8 cellular contexts compared by ENCODE assay signal in the genomic region with DNA sequence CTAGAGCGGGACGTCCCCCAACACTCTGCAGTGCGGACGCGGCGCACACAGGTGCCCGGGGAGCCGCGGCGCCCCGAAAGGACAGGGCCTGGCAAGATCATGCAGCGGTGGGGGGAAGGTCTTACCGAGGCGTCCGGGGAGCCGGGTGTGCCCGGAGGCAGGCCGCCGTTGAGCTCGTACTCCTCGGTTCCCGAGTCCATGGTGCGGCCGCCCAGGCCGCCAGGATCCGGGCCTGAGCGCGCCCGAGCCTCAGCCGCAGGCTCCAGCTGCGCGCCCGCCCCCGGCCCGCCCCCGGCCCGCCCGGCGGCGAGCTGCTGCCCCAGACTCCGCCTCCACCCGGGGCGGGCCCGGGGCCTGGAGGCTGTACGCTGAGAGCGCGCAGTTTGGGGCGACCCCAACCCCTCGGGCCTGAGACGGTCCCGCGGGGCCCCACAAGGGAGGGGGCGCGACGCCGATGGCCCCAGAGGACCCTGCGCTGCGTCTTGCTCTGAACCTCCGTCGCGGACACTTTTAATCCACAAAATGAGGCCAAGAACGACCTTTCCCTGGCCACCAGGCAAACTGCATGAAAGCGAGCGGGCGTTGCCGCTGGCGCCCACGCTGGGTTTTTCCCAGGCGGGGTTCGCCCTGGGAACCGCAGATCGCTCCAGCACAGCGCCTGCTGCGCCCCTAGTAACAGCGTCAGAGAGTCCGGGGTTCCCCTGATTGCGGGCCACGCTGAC. TPM values are rescaled to one million over a fixed set of nuclear protein-coding genes. Genes with fewer than 3 reads are reported as not detected.
A peak's percentile ranks its signal among the peaks of the same experiment; 100 is the strongest.
DNase-seq lines count a peak whose midpoint lies in the region; ATAC-seq, FAIRE-seq and TF ChIP-seq lines count a peak whose summit lies in the region.

A gene with protein sequence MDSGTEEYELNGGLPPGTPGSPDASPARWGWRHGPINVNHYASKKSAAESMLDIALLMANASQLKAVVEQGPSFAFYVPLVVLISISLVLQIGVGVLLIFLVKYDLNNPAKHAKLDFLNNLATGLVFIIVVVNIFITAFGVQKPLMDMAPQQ (minus strand): TSS at position 234 of the 722 bp plus-strand sequence. CDS start 34 bp downstream, at position 200.

- TF ChIP-seq POLR2A in HCT116 (IDR thresholded peaks at IDR 0.05; ENCODE audit: borderline replicate concordance, extremely low read depth, insufficient read depth, insufficient read length) (no peak), HepG2 (IDR thresholded peaks at IDR 0.05; ENCODE audit: insufficient read depth in 1 of 2, low read depth in 2 of 2, low read length in 2 of 2) (peak in 1 of 2 experiments; percentile 95; a peak in 2 of 4 replicates)

- CTCF ChIA-PET in HCT116 (lab: Charles Lee) = interaction anchor here (0.9 to 1.0 kb wide), 3 partner anchors 14 to 27 kb away, joined by 3 to 4 read pairs (median 3); no protein-coding TSS in a partner anchor
- CTCF ChIA-PET in HepG2 (lab: Yijun Ruan, JAX; ENCODE audit: low intra/inter-chr PET ratio, low total read pairs) = no interaction called here

- RAD21 ChIA-PET in HCT116 (lab: Charles Lee; ENCODE audit: low non-redundant PET in 1 of 2, low total read pairs in 2 of 2, uncharacterized antibody in 2 of 2, unreplicated experiment in 2 of 2) = no interaction called here

- in situ Hi-C loops in HepG2 (cut with HindIII; ENCODE audit: extremely low pct_ligation_motif_present, low pct_unique_long_range_greater_than_20kb) = no loop called here

- no peaks in the 10 kb centered on the region for H3K9me3 ChIP-seq in HCT116 (ENCODE audit: control insufficient read depth in 1 of 2, insufficient read depth in 1 of 2, low read depth in 1 of 2, low read length in 2 of 2)
- H3K9me3 ChIP-seq in colonic mucosa = no peaks in the 10 kb centered on the region
- no peaks in the 10 kb centered on the region for H3K9me3 ChIP-seq in HepG2 (ENCODE audit: low read length)

- H3K9ac ChIP-seq in HCT116 (ENCODE audit: low read length) (peak within 1 kb of the TSS; percentile 87), colonic mucosa (ENCODE audit: low read depth in 2 of 2, low read length in 2 of 2) (peak within 1 kb of the TSS; percentile 80 to 95), HepG2 (ENCODE audit: insufficient read depth, low read depth, low read length) (peak within 1 kb of the TSS; percentile 99)

- ATAC-seq in HCT116 = peak; percentile 88
- ATAC-seq in HepG2 = peak; percentile 81

- H2AFZ ChIP-seq in HCT116 (ENCODE audit: low read depth, low read length, poor library complexity, severe bottlenecking) = peak within 1 kb of the TSS; percentile 18
- H2AFZ ChIP-seq in HepG2 (ENCODE audit: low read length) = no peak within 1 kb of the TSS

- no peaks in the 10 kb centered on the region for H3K9me2 ChIP-seq in HCT116 (ENCODE audit: insufficient read depth)

- H3K36me3 ChIP-seq in HCT116 (ENCODE audit: control insufficient read depth in 1 of 2, insufficient read depth in 2 of 2, low read length in 2 of 2) (no peaks in the 10 kb centered on the region), colonic mucosa (no peaks in the 10 kb centered on the region), HepG2 (replicated peaks in 1 of 2; ENCODE audit: control insufficient read depth in 1 of 2, insufficient read depth in 2 of 2, low read length in 2 of 2) (peaks cover 4 to 5% of the 10 kb centered on the region in 2 experiments; a peak in 3 of 5 replicates)

- TF ChIP-seq EP300 in HepG2 (IDR thresholded peaks at IDR 0.05; ENCODE audit: low read depth in 2 of 2, low read length in 2 of 2) (no peak), HepG2 (CRISPR knock-in tag; IDR thresholded peaks at IDR 0.05; ENCODE audit: borderline replicate concordance) (no peak)

- H3K27me3 ChIP-seq in HCT116 (ENCODE audit: insufficient read depth, low read length) (no peaks in the 10 kb centered on the region), colonic mucosa (no peaks in the 10 kb centered on the region), HepG2 (ENCODE audit: control insufficient read depth in 1 of 2, insufficient read depth in 2 of 2, low read length in 2 of 2) (peaks cover 1 to 6% of the 10 kb centered on the region in 2 experiments; a peak in 1 of 5 replicates)

- FAIRE-seq in HepG2 (lab: Jason Lieb, UNC) = no peak

- DNase-seq in NCI-H1436 (lab: John Stamatoyannopoulos, UW) = peak; percentile 76
- DNase-seq in NCI-H1436 treated with DMSO at 0.1 percent for 48 hours (lab: John Stamatoyannopoulos, UW) = no peak
- DNase-seq in HCT116 (ENCODE audit: low read depth, low spot score) = peak; percentile 4
- peak; percentile 37 for DNase-seq in MV-4-11 (lab: John Stamatoyannopoulos, UW)
- DNase-seq in activated CD4-positive, alpha-beta T cell treated with anti-CD3 and anti-CD28 coated beads for 4 hours = peak; percentile 90
- DNase-seq in colonic mucosa = peak; percentile 76
- DNase-seq in HepG2 (ENCODE audit: low spot score) = peak; percentile 40
- DNase-seq in stimulated activated CD4-positive, alpha-beta T cell treated with anti-CD3 and anti-CD28 coated beads, Interleukin-4, amount 100 ng/mL, for 24 hours = peak; percentile 88

- intact Hi-C loops in HCT116 (cut with micrococcal nuclease) (no loop called here), colonic mucosa (cut with DNase I) (no loop called here), HepG2 (cut with micrococcal nuclease; ENCODE audit: unreplicated experiment) (no loop called here)

- 0% methylated on average over 4 of the region's 78 CpGs for WGBS in HepG2 (ENCODE audit: low lambda C conversion rate)

- peaks cover 17 to 25% of the 10 kb centered on the region in 2 experiments for H3K4me1 ChIP-seq in HCT116 (ENCODE audit: control insufficient read depth in 1 of 2, insufficient read depth in 2 of 2, low read length in 2 of 2)
- peaks cover 23% of the 10 kb centered on the region for H3K4me1 ChIP-seq in colonic mucosa
- H3K4me1 ChIP-seq in HepG2 (ENCODE audit: insufficient read depth, low read length) = peaks cover 77% of the 10 kb centered on the region

- TF ChIP-seq RAD21 in HCT116 (IDR thresholded peaks at IDR 0.05; ENCODE audit: low read depth) = no peak
- peak; percentile 42; the same call in 1 of the 2 replicates for TF ChIP-seq RAD21 in HepG2 (CRISPR knock-in tag; IDR thresholded peaks at IDR 0.05)

- H4K20me1 ChIP-seq in HCT116 (ENCODE audit: insufficient read depth) (no peaks in the 10 kb centered on the region), HepG2 (ENCODE audit: insufficient read depth, low read length) (no peaks in the 10 kb centered on the region)

- BruUV-seq in HCT116 (replicated peaks; lab: Mats Ljungman, UMichigan) (no TSS peak), HepG2 (replicated peaks; lab: Mats Ljungman, UMichigan) (TSS peak; percentile 79)

- TF ChIP-seq CTCF in HCT116 (IDR thresholded peaks at IDR 0.05 in 2 of 3, conservative IDR thresholded peaks at IDR 0.05 in 1 of 3; ENCODE audit: borderline replicate concordance in 1 of 3, insufficient read depth in 1 of 3, low read depth in 2 of 3, low read length in 2 of 3) (no peak), colonic mucosa (IDR thresholded peaks at IDR 0.05) (no peak), HepG2 (CRISPR knock-in tag; IDR thresholded peaks at IDR 0.05) (peak; percentile 5; the same call in 1 of the 2 replicates)

- peak within 1 kb of the TSS; percentile 83 for H3K27ac ChIP-seq in HCT116 (ENCODE audit: low read depth, low read length)
- H3K27ac ChIP-seq in colonic mucosa = peak within 1 kb of the TSS; percentile 83
- peak within 1 kb of the TSS; percentile 99 for H3K27ac ChIP-seq in HepG2 (ENCODE audit: extremely low read length, insufficient read depth, low read length)

- H3K4me3 ChIP-seq in HCT116 (replicated peaks in 1 of 2; ENCODE audit: low read depth in 1 of 2, low read length in 2 of 2) (peak within 1 kb of the TSS; percentile 73 to 87), colonic mucosa (peak within 1 kb of the TSS; percentile 71), HepG2 (replicated peaks in 1 of 3; ENCODE audit: insufficient read depth in 1 of 3, low read depth in 2 of 3, low read length in 3 of 3) (peak within 1 kb of the TSS; percentile 85 to 96 (median 92))

- POLR2A ChIA-PET in HCT116 (lab: Charles Lee) = interaction anchor here (0.9 to 1.6 kb wide), 6 partner anchors 8 to 36 kb away, joined by 3 to 7 read pairs (median 3); no protein-coding TSS in a partner anchor
- POLR2A ChIA-PET in HepG2 (lab: Yijun Ruan, JAX) = interaction anchor here (0.7 to 7.5 kb wide), 16 partner anchors 8 to 432 kb away, joined by 3 to 195 read pairs (median 9); partner anchors contain the start of genes CARD19 and FAM120AOS

- H3K79me2 ChIP-seq in HCT116 (ENCODE audit: insufficient read depth, low read length) = peaks cover 22% of the 10 kb centered on the region; the same call in 1 of the 2 replicates
- H3K79me2 ChIP-seq in HepG2 (ENCODE audit: insufficient read depth, low read length) = peaks cover 44% of the 10 kb centered on the region

- peak within 1 kb of the TSS; percentile 100 for H3K4me2 ChIP-seq in HCT116 (ENCODE audit: low read length)
- peak within 1 kb of the TSS; percentile 98 for H3K4me2 ChIP-seq in HepG2 (ENCODE audit: low read depth, low read length)

RNA-seq across cellular contexts. Expression of the gene that starts here (rescaled TPM):
- total RNA-seq in HCT116 (2021; ENCODE audit: unreplicated experiment) (34.4 TPM), colonic mucosa (10 to 100 TPM; 24.5 to 29.4 TPM), HepG2 (2016; rRNA removed; fragmentation: Illumina TruSeq; extraction: Trizol) (77.1 and 92.1 TPM in 2 replicates)
- 61.5 and 66.1 TPM in 2 replicates for polyA plus RNA-seq in HCT116 (2012)
- total RNA-seq in HepG2 (2016; cell fraction: cytosol; rRNA removed; fragmentation: Illumina TruSeq; extraction: Trizol; ENCODE audit: low read depth) = 104 and 127 TPM in 2 replicates
- total RNA-seq in HepG2 (2016; cell fraction: insoluble cytoplasmic fraction; rRNA removed; fragmentation: Illumina TruSeq; extraction: Trizol) = 66.8 and 94.8 TPM in 2 replicates
- total RNA-seq in HepG2 (2016; cell fraction: membrane; rRNA removed; fragmentation: Illumina TruSeq; extraction: Trizol) = 149 and 180 TPM in 2 replicates
- total RNA-seq in HepG2 (2016; cell fraction: nucleus; rRNA removed; fragmentation: Illumina TruSeq; extraction: Trizol) = 48.9 and 58.7 TPM in 2 replicates
- polyA plus RNA-seq in HepG2 (2011; rRNA removed) = 81.2 and 109 TPM in 2 replicates
- 83.2 and 110 TPM in 2 replicates for polyA plus RNA-seq in HepG2 (2011; cell fraction: cytosol; rRNA removed)
- polyA plus RNA-seq in HepG2 (2011; cell fraction: nucleus; rRNA removed) = 62.3 and 83.6 TPM in 2 replicates
- 77.3 and 145 TPM in 2 replicates for polyA plus RNA-seq in HepG2 (2012)
- 196 and 226 TPM in 2 replicates for polyA plus RNA-seq in HepG2 (2016; cell fraction: cytosol; fragmentation: Illumina TruSeq; extraction: Trizol; ENCODE audit: low read depth)
- 104 and 130 TPM in 2 replicates for polyA plus RNA-seq in HepG2 (2016; cell fraction: insoluble cytoplasmic fraction; fragmentation: Illumina TruSeq; extraction: Trizol; ENCODE audit: low read depth)
- 235 and 242 TPM in 2 replicates for polyA plus RNA-seq in HepG2 (2016; cell fraction: membrane; fragmentation: Illumina TruSeq; extraction: Trizol; ENCODE audit: low read depth)
- polyA plus RNA-seq in HepG2 (2016; cell fraction: nucleus; fragmentation: Illumina TruSeq; extraction: Trizol; ENCODE audit: insufficient read depth, low read depth) = 122 and 127 TPM in 2 replicates
- 22.5 and 101 TPM in 2 replicates for polyA minus RNA-seq in HepG2 (2011; rRNA and poly(A)+ RNA removed; ENCODE audit: low replicate concordance)
- polyA minus RNA-seq in HepG2 (2011; cell fraction: cytosol; rRNA and poly(A)+ RNA removed) = 26.1 and 26.7 TPM in 2 replicates
- 17.8 and 21.8 TPM in 2 replicates for polyA minus RNA-seq in HepG2 (2011; cell fraction: nucleus; rRNA and poly(A)+ RNA removed)
